In the genomic region with DNA sequence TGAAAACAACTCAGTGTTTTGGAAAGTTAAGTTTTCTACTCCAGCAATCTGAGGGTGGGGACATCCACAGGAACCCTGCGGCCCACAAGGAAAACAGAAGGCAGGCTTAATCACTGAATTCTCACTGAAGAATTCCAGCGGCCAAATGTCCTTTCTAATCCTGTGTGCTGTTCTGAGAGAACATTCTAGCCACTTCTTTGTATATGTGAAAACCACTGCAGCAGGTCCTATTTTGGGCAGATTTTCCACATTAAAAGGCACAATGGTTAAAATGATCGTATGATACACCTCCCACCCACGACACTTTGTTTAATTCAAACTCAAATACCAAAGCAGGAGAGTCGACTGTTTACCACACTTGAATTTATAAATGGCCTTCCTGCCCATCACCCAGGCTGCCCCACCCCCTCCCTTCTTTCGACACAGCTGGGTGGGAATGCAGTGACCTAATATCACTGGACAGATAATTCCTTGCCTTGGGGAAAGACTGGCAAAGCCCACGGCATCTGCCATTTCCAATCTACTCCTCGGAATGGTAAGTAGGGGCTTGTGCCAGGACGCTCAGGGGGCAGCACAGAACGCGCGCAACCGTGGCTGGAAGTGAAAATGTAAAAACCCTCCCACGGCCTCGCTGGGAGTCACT, we compare ENCODE assay signal across 12 cellular contexts.
DNase-seq lines count a peak whose midpoint lies in the region; ATAC-seq and TF ChIP-seq lines count a peak whose summit lies in the region.
"Had no signal": no experiment of that assay in that cellular context is flagged by ENCODE, and none has a peak within 500 bp of the region (broad histone marks: within the 10 kb centered on the region; RNA-seq: fewer than 3 reads in every experiment).

No MANE protein-coding gene starts in this region.

- BruUV-seq in A673 (replicated peaks; lab: Mats Ljungman, UMichigan), result no TSS peak

- H3K27ac Mint-ChIP-seq in WTC11, result peak overlapping the region; percentile 77
- H3K27ac Mint-ChIP-seq: B cell; T-helper 2 cell treated with Interferon-gamma antibody and Interleukin-4, amounts not matched to agents 5 μg/mL and 100 μg/mL, for 36 hours had no signal

- TF ChIP-seq CTCF in A673 (conservative IDR thresholded peaks at IDR 0.05; ENCODE audit: low read depth, low read length) (no peak), WTC11 (IDR thresholded peaks at IDR 0.05) (no peak), omental fat pad (IDR thresholded peaks at IDR 0.05) (no peak), GM20000 (IDR thresholded peaks at IDR 0.05; ENCODE audit: extremely low read depth, missing control alignments) (no peak)

- intact Hi-C loops in A673 (cut with micrococcal nuclease; ENCODE audit: unreplicated experiment) (no loop called here), Right ventricle myocardium superior (cut with DNase I) (no loop called here)

- no peaks in the 10 kb centered on the region for H3K27me3 Mint-ChIP-seq in WTC11 (ENCODE audit: low read depth)

- H3K9me3 ChIP-seq in A673 (ENCODE audit: low read depth, low read length, poor library complexity, severe bottlenecking), result no peaks in the 10 kb centered on the region

- no peak overlapping the region for H3K4me3 Mint-ChIP-seq in WTC11
- H3K4me3 Mint-ChIP-seq: B cell; T-helper 2 cell treated with Interferon-gamma antibody and Interleukin-4, amounts not matched to agents 5 μg/mL and 100 μg/mL, for 36 hours had no signal

- H3K4me3 ChIP-seq in A673 (ENCODE audit: low read depth, low read length, poor library complexity, severe bottlenecking), result no peak overlapping the region
- H3K4me3 ChIP-seq: GM12878 had no signal

- H3K4me1 Mint-ChIP-seq in WTC11, result peaks cover 82% of the 10 kb centered on the region
- H3K4me1 Mint-ChIP-seq: B cell had no signal

- ATAC-seq in WTC11 (no peak), Right ventricle myocardium superior (ENCODE audit: poor library complexity) (peak; percentile 76), omental fat pad (ENCODE audit: low FRiP score) (peak; percentile 79), HG03342 (IDR thresholded peaks at IDR 0.05; ENCODE audit: unreplicated experiment) (no peak)
- ATAC-seq: GM12878 had no signal

- peaks cover 12% of the 10 kb centered on the region; the same call in 1 of the 2 replicates for H3K36me3 Mint-ChIP-seq in WTC11

- peak overlapping the region; percentile 31 for H3K27ac ChIP-seq in A673 (ENCODE audit: low read depth, low read length, poor library complexity, severe bottlenecking)

- no peaks in the 10 kb centered on the region for H3K27me3 ChIP-seq in A673 (replicated peaks; ENCODE audit: insufficient read depth, low read depth, low read length, poor library complexity)

- H3K9me3 Mint-ChIP-seq in WTC11, result no peaks in the 10 kb centered on the region
- H3K9me3 Mint-ChIP-seq: T-helper 2 cell treated with Interferon-gamma antibody and Interleukin-4, amounts not matched to agents 5 μg/mL and 100 μg/mL, for 36 hours had no signal

- POLR2A ChIA-PET in A673 (lab: Charles Lee; ENCODE audit: low non-redundant PET), result no interaction called here
- POLR2A ChIA-PET in WTC11 (lab: Charles Lee), result no interaction called here

- H3K36me3 ChIP-seq in A673 (ENCODE audit: insufficient read depth, low read length, poor library complexity, severe bottlenecking), result peaks cover 3% of the 10 kb centered on the region

- DNase-seq in A673 (ENCODE audit: low spot score) (no peak), WTC11 (ENCODE audit: low spot score) (no peak), Right ventricle myocardium superior (peak; percentile 71), omental fat pad (ENCODE audit: low spot score) (peak; percentile 47), occipital lobe (lab: John Stamatoyannopoulos, UW) (no peak), GM20000 (ENCODE audit: low spot score) (no peak), SW480 (ENCODE audit: low spot score) (no peak)
- DNase-seq: foreskin melanocyte had no signal

- CTCF ChIA-PET in A673 (lab: Charles Lee), result no interaction called here
- CTCF ChIA-PET in WTC11 (lab: Charles Lee), result interaction anchor here (0.6 kb wide), 1 partner anchor 42 kb away, joined by 3 read pairs; no protein-coding TSS in a partner anchor

- peaks cover 14% of the 10 kb centered on the region for H3K4me1 ChIP-seq in A673 (ENCODE audit: insufficient read depth, low read length, poor library complexity, severe bottlenecking)

TF ChIP-seq in WTC11, 78 proteins besides CTCF, POLR2A, EP300 and RAD21 (continues in another document):
- TF ChIP-seq, protein P1, sequence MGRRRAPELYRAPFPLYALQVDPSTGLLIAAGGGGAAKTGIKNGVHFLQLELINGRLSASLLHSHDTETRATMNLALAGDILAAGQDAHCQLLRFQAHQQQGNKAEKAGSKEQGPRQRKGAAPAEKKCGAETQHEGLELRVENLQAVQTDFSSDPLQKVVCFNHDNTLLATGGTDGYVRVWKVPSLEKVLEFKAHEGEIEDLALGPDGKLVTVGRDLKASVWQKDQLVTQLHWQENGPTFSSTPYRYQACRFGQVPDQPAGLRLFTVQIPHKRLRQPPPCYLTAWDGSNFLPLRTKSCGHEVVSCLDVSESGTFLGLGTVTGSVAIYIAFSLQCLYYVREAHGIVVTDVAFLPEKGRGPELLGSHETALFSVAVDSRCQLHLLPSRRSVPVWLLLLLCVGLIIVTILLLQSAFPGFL (CRISPR knock-in tag; IDR thresholded peaks at IDR 0.05; ENCODE audit: borderline replicate concordance), result no peak
- TF ChIP-seq RORB (CRISPR knock-in tag; IDR thresholded peaks at IDR 0.05), result no peak
- TF ChIP-seq OVOL2 (CRISPR knock-in tag; IDR thresholded peaks at IDR 0.05; ENCODE audit: borderline replicate concordance), result no peak
- TF ChIP-seq, protein P2, sequence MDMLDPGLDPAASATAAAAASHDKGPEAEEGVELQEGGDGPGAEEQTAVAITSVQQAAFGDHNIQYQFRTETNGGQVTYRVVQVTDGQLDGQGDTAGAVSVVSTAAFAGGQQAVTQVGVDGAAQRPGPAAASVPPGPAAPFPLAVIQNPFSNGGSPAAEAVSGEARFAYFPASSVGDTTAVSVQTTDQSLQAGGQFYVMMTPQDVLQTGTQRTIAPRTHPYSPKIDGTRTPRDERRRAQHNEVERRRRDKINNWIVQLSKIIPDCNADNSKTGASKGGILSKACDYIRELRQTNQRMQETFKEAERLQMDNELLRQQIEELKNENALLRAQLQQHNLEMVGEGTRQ (CRISPR knock-in tag; IDR thresholded peaks at IDR 0.05), result no peak
- TF ChIP-seq, protein P3, sequence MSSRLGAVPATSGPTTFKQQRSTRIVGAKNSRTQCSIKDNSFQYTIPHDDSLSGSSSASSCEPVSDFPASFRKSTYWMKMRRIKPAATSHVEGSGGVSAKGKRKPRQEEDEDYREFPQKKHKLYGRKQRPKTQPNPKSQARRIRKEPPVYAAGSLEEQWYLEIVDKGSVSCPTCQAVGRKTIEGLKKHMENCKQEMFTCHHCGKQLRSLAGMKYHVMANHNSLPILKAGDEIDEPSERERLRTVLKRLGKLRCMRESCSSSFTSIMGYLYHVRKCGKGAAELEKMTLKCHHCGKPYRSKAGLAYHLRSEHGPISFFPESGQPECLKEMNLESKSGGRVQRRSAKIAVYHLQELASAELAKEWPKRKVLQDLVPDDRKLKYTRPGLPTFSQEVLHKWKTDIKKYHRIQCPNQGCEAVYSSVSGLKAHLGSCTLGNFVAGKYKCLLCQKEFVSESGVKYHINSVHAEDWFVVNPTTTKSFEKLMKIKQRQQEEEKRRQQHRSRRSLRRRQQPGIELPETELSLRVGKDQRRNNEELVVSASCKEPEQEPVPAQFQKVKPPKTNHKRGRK (CRISPR knock-in tag; IDR thresholded peaks at IDR 0.05; ENCODE audit: borderline replicate concordance), result no peak
- TF ChIP-seq TP53 (CRISPR knock-in tag; IDR thresholded peaks at IDR 0.05), result no peak
- no peak for TF ChIP-seq NFE2L1 (CRISPR knock-in tag; IDR thresholded peaks at IDR 0.05)
- no peak for TF ChIP-seq GTF2I (CRISPR knock-in tag; conservative IDR thresholded peaks at IDR 0.05)
- TF ChIP-seq, protein P4, sequence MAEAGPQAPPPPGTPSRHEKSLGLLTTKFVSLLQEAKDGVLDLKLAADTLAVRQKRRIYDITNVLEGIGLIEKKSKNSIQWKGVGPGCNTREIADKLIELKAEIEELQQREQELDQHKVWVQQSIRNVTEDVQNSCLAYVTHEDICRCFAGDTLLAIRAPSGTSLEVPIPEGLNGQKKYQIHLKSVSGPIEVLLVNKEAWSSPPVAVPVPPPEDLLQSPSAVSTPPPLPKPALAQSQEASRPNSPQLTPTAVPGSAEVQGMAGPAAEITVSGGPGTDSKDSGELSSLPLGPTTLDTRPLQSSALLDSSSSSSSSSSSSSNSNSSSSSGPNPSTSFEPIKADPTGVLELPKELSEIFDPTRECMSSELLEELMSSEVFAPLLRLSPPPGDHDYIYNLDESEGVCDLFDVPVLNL (CRISPR knock-in tag; IDR thresholded peaks at IDR 0.05; ENCODE audit: borderline replicate concordance, low read depth), result no peak
- TF ChIP-seq, protein P5, sequence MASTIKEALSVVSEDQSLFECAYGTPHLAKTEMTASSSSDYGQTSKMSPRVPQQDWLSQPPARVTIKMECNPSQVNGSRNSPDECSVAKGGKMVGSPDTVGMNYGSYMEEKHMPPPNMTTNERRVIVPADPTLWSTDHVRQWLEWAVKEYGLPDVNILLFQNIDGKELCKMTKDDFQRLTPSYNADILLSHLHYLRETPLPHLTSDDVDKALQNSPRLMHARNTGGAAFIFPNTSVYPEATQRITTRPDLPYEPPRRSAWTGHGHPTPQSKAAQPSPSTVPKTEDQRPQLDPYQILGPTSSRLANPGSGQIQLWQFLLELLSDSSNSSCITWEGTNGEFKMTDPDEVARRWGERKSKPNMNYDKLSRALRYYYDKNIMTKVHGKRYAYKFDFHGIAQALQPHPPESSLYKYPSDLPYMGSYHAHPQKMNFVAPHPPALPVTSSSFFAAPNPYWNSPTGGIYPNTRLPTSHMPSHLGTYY (CRISPR knock-in tag; IDR thresholded peaks at IDR 0.05), result no peak
- TF ChIP-seq, protein P6, sequence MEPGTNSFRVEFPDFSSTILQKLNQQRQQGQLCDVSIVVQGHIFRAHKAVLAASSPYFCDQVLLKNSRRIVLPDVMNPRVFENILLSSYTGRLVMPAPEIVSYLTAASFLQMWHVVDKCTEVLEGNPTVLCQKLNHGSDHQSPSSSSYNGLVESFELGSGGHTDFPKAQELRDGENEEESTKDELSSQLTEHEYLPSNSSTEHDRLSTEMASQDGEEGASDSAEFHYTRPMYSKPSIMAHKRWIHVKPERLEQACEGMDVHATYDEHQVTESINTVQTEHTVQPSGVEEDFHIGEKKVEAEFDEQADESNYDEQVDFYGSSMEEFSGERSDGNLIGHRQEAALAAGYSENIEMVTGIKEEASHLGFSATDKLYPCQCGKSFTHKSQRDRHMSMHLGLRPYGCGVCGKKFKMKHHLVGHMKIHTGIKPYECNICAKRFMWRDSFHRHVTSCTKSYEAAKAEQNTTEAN (CRISPR knock-in tag; IDR thresholded peaks at IDR 0.05), result no peak

Comparison
In these comparisons a context has a peak if more than half of its experiments do, and no peak if none do; other contexts are left out.
1. DNase-seq: peak in Right ventricle myocardium superior (single experiment) and omental fat pad (single experiment); none in A673 (single experiment), WTC11 (single experiment), occipital lobe (single experiment), GM20000 (single experiment) and SW480 (single experiment).
2. ATAC-seq: peak in Right ventricle myocardium superior (single experiment) and omental fat pad (single experiment); none in WTC11 (single experiment) and HG03342 (single experiment).